In genomic region chr9:89743216-89743575, GRCh38 we compare ENCODE assay signal across 10 cellular contexts.
DNase-seq lines count a peak whose midpoint lies in the region; ATAC-seq and TF ChIP-seq lines count a peak whose summit lies in the region.
"Had no signal": no experiment of that assay in that cellular context is flagged by ENCODE, and none has a peak within 500 bp of the region (broad histone marks: within the 10 kb centered on the region; RNA-seq: fewer than 3 reads in every experiment).

No MANE protein-coding gene starts in this region.

- H3K4me1 ChIP-seq in mesendoderm (ENCODE audit: control insufficient read depth, low read depth, low read length) (peaks cover 4% of the 10 kb centered on the region), foreskin keratinocyte (no peaks in the 10 kb centered on the region)

- no peak overlapping the region for H3K4me2 ChIP-seq in mesendoderm (ENCODE audit: low read length)

- no peaks in the 10 kb centered on the region for H3K79me2 ChIP-seq in mesendoderm (ENCODE audit: control insufficient read depth, insufficient read depth, low read length)

- DNase-seq in RPMI8226 (peak; percentile 11), mesendoderm (no peak), foreskin keratinocyte (no peak), HPDE6-E6E7 (ENCODE audit: extremely low spot score) (no peak), dedifferentiated amniotic fluid mesenchymal stem cell (ENCODE audit: extremely low spot score) (no peak), glomerular visceral epithelial cell (ENCODE audit: extremely low spot score) (no peak)
- DNase-seq: NCI-H146 had no signal

- H2BK5ac ChIP-seq in mesendoderm (ENCODE audit: low read length) = peak overlapping the region; percentile 39

- WGBS in mesendoderm (ENCODE audit: extremely low coverage, insufficient coverage, low lambda C conversion rate) = no CpG with 5 or more reads among the region's 5 CpGs

- peak overlapping the region; percentile 74 for H3K56ac ChIP-seq in mesendoderm (ENCODE audit: low read length)

- no peaks in the 10 kb centered on the region for H3K36me3 ChIP-seq in mesendoderm (ENCODE audit: control insufficient read depth, insufficient read depth, low read length)

- no peaks in the 10 kb centered on the region for H3K79me1 ChIP-seq in mesendoderm (ENCODE audit: low read length)

- H4K8ac ChIP-seq in mesendoderm (ENCODE audit: low read depth, low read length) = no peak overlapping the region

- H4K5ac ChIP-seq in mesendoderm (ENCODE audit: low read length) = no peak overlapping the region

- H3K23ac ChIP-seq in mesendoderm (ENCODE audit: low read length) = no peak overlapping the region

- no peak overlapping the region for H3K9ac ChIP-seq in mesendoderm (ENCODE audit: low read length)

- peak overlapping the region; percentile 5 for H3K18ac ChIP-seq in mesendoderm (ENCODE audit: low read length)

- no peak overlapping the region for H2AK5ac ChIP-seq in mesendoderm (ENCODE audit: low read length)

- no peak overlapping the region for H2BK120ac ChIP-seq in mesendoderm (ENCODE audit: low read depth, low read length)

- no peak overlapping the region for H3K4me3 ChIP-seq in mesendoderm (ENCODE audit: low read length)
- H3K4me3 ChIP-seq: skin epidermis had no signal

- ATAC-seq in GM18861 (IDR thresholded peaks at IDR 0.05; ENCODE audit: unreplicated experiment) (peak; percentile 28), HG02571 (IDR thresholded peaks at IDR 0.05; ENCODE audit: unreplicated experiment) (peak; percentile 45), foreskin keratinocyte (no peak)

- TF ChIP-seq CTCF in foreskin keratinocyte (conservative IDR thresholded peaks at IDR 0.05) = no peak

- H2BK15ac ChIP-seq in mesendoderm (replicated peaks; ENCODE audit: low read depth) = no peak overlapping the region

- H3K27ac ChIP-seq in mesendoderm (ENCODE audit: low read depth, low read length) = peak overlapping the region; percentile 51
- no peak overlapping the region for H3K27ac ChIP-seq in foreskin keratinocyte

- H3K4ac ChIP-seq in mesendoderm (ENCODE audit: low read depth, low read length) = peak overlapping the region; percentile 38

- H3K27me3 ChIP-seq in mesendoderm (ENCODE audit: insufficient read depth, low read length, poor library complexity) = no peaks in the 10 kb centered on the region
- no peaks in the 10 kb centered on the region for H3K27me3 ChIP-seq in foreskin keratinocyte
